In genomic region chr9:127586096-127586495, GRCh38 we compare ENCODE assay signal across 15 cellular contexts. TPM values are rescaled to one million over a fixed set of nuclear protein-coding genes. Genes with fewer than 3 reads are reported as not detected.
A peak's percentile ranks its signal among the peaks of the same experiment; 100 is the strongest.
DNase-seq lines count a peak whose midpoint lies in the region; ATAC-seq and TF ChIP-seq lines count a peak whose summit lies in the region.
"Had no signal": no experiment of that assay in that cellular context is flagged by ENCODE, and none has a peak within 500 bp of the region (broad histone marks: within the 10 kb centered on the region; RNA-seq: fewer than 3 reads in every experiment).

No MANE protein-coding gene starts in this region.

- H3K9me3 ChIP-seq in Panc1 (ENCODE audit: control insufficient read depth, insufficient read depth, low read depth, low read length) (no peaks in the 10 kb centered on the region), esophagus (ENCODE audit: control insufficient read depth in 2 of 2, insufficient read depth in 1 of 2, low read depth in 1 of 2, low read length in 1 of 2) (no peaks in the 10 kb centered on the region), psoas muscle (no peaks in the 10 kb centered on the region)
- H3K9me3 ChIP-seq: breast epithelium, Caco-2, prostate gland had no signal

- H3K27ac ChIP-seq in GM23338 (ENCODE audit: low read depth) (no peak overlapping the region), Panc1 (ENCODE audit: low read length) (0 out of 2 replicates have a peak overlapping the region, but pooled peaks have one; percentile 36), esophagus (ENCODE audit: low read depth in 2 of 2, low read length in 1 of 2) (peak overlapping the region; percentile 3 to 45), psoas muscle (no peak overlapping the region)
- H3K27ac ChIP-seq: breast epithelium had no signal

- DNase-seq in GM23338 (ENCODE audit: low spot score) (no peak), Panc1 (ENCODE audit: low read depth, low spot score) (no peak), psoas muscle (no peak), pons (ENCODE audit: low spot score) (no peak)
- DNase-seq in stimulated activated naive CD4-positive, alpha-beta T cell treated with Interleukin-2 at 50 U/mL for 16 hours (lab: John Stamatoyannopoulos, UW): no peak
- DNase-seq: foreskin melanocyte had no signal

- CTCF ChIA-PET in Panc1 (lab: Charles Lee): interaction anchor here (0.7 to 1.0 kb wide), 3 partner anchors 28 to 130 kb away, joined by 3 to 4 read pairs (median 4); no protein-coding TSS in a partner anchor

- H3K27me3 Mint-ChIP-seq in GM23338 (ENCODE audit: insufficient read depth, low read depth, poor library complexity): peaks cover 15% of the 10 kb centered on the region

- in situ Hi-C loops in Panc1 (cut with HindIII; ENCODE audit: low pct_unique_long_range_greater_than_20kb, low sequenced_read_pairs): no loop called here

- H3K36me3 ChIP-seq in GM23338 (ENCODE audit: insufficient read depth): no peaks in the 10 kb centered on the region
- H3K36me3 ChIP-seq in Panc1 (ENCODE audit: control insufficient read depth, insufficient read depth, low read length): no peaks in the 10 kb centered on the region
- no peaks in the 10 kb centered on the region for H3K36me3 ChIP-seq in esophagus (ENCODE audit: control insufficient read depth in 2 of 2, insufficient read depth in 2 of 2, low read length in 1 of 2)
- no peaks in the 10 kb centered on the region for H3K36me3 ChIP-seq in psoas muscle (ENCODE audit: insufficient read depth in 1 of 2, low read depth in 1 of 2)
- H3K36me3 ChIP-seq: breast epithelium, prostate gland had no signal

- WGBS in esophagus, 2 donors: 72 to 74% methylated on average over 14 of the region's 14 CpGs
- 70 to 76% (median 71%) methylated on average over 14 of the region's 14 CpGs for WGBS in psoas muscle, 3 donors

- peaks cover 12% of the 10 kb centered on the region for H3K4me1 Mint-ChIP-seq in GM23338

- no peak overlapping the region for H3K4me2 ChIP-seq in GM23338

- H3K36me3 Mint-ChIP-seq in GM23338 (ENCODE audit: low read depth): no peaks in the 10 kb centered on the region
- H3K36me3 Mint-ChIP-seq: activated CD4-positive, alpha-beta memory T cell treated with anti-CD3 and anti-CD28 coated beads for 36 hours; activated naive CD4-positive, alpha-beta T cell treated with anti-CD3 and anti-CD28 coated beads, Interleukin-2, amount 50 U/mL, for 72 hours had no signal

- intact Hi-C loops in Panc1 (cut with micrococcal nuclease; ENCODE audit: unreplicated experiment) (loop anchor here (5.0 to 10.0 kb wide), 2 partner anchors 84 to 149 kb away; partner anchors contain the start of gene TOR2A), psoas muscle (cut with DNase I) (loop anchor here in 1 of 2 donors (1.0 kb wide), 1 partner anchor 82 kb away; no protein-coding TSS in a partner anchor)

- H3K79me2 ChIP-seq in GM23338 (replicated peaks; ENCODE audit: insufficient read depth): no peaks in the 10 kb centered on the region

- no peaks in the 10 kb centered on the region for H3K27me3 ChIP-seq in GM23338 (ENCODE audit: insufficient read depth)
- no peaks in the 10 kb centered on the region for H3K27me3 ChIP-seq in Panc1 (ENCODE audit: control insufficient read depth, insufficient read depth, low read length)
- no peaks in the 10 kb centered on the region for H3K27me3 ChIP-seq in esophagus (ENCODE audit: control insufficient read depth in 1 of 2, insufficient read depth in 2 of 2, low read length in 2 of 2)
- H3K27me3 ChIP-seq in psoas muscle (ENCODE audit: insufficient read depth in 3 of 3, low read length in 2 of 3): no peaks in the 10 kb centered on the region
- H3K27me3 ChIP-seq: breast epithelium had no signal

- no peak overlapping the region for H2AFZ ChIP-seq in GM23338

- no peaks in the 10 kb centered on the region for H4K20me1 ChIP-seq in GM23338 (replicated peaks; ENCODE audit: insufficient read depth)

- ATAC-seq in GM23338 (peak; percentile 14), Panc1 (peak; percentile 43), psoas muscle (peak in 3 of 4 donors; percentile 8 to 18 (median 13)), GM19395 (IDR thresholded peaks at IDR 0.05; ENCODE audit: unreplicated experiment) (no peak)

- H3K9me2 ChIP-seq in GM23338 (ENCODE audit: insufficient read depth): no peaks in the 10 kb centered on the region

- H3K4me3 ChIP-seq in GM23338 (no peak overlapping the region), Panc1 (ENCODE audit: low read depth in 2 of 2, low read length in 2 of 2) (no peak overlapping the region), esophagus (ENCODE audit: low read depth in 1 of 2, low read length in 2 of 2) (no peak overlapping the region), psoas muscle (no peak overlapping the region)
- H3K4me3 ChIP-seq: breast epithelium, prostate gland had no signal

- H3F3A ChIP-seq in GM23338 (replicated peaks; ENCODE audit: low read depth): no peaks in the 10 kb centered on the region

- 0 out of 2 replicates have a peak overlapping the region, but pooled peaks have one; percentile 9 for H3K27ac Mint-ChIP-seq in GM23338
- H3K27ac Mint-ChIP-seq: activated CD4-positive, alpha-beta memory T cell treated with anti-CD3 and anti-CD28 coated beads for 36 hours; activated T-cell treated with anti-CD3 and anti-CD28 coated beads, Interleukin-2, amount 50 U/mL, for 72 hours; nephron had no signal

- H3K4me1 ChIP-seq in GM23338 (ENCODE audit: insufficient read depth) (no peaks in the 10 kb centered on the region; the same call in 1 of the 2 replicates), Panc1 (ENCODE audit: control insufficient read depth, insufficient read depth, low read length) (peaks cover 5% of the 10 kb centered on the region; the same call in 1 of the 2 replicates), esophagus (ENCODE audit: control insufficient read depth in 2 of 2, insufficient read depth in 2 of 2, low read length in 1 of 2) (peaks cover 0 to 5% of the 10 kb centered on the region in 2 donors), psoas muscle (no peaks in the 10 kb centered on the region)
- H3K4me1 ChIP-seq: breast epithelium had no signal

- BruUV-seq in Panc1 (replicated peaks; lab: Mats Ljungman, UMichigan): no TSS peak

- TF ChIP-seq CTCF in GM23338 (conservative IDR thresholded peaks at IDR 0.05; ENCODE audit: low read depth in 2 of 2): no peak
- no peak for TF ChIP-seq CTCF in Panc1 (IDR thresholded peaks at IDR 0.05)
- TF ChIP-seq CTCF in psoas muscle (IDR thresholded peaks at IDR 0.05): no peak

- POLR2A ChIA-PET in Panc1 (lab: Charles Lee): no interaction called here

- H3K9me3 Mint-ChIP-seq in GM23338: no peaks in the 10 kb centered on the region
- H3K9me3 Mint-ChIP-seq: activated CD4-positive, alpha-beta memory T cell treated with anti-CD3 and anti-CD28 coated beads for 36 hours; activated naive CD4-positive, alpha-beta T cell treated with anti-CD3 and anti-CD28 coated beads, Interleukin-2, amount 50 U/mL, for 72 hours; activated T-cell treated with anti-CD3 and anti-CD28 coated beads, Interleukin-2, amount 50 U/mL, for 72 hours; nephron had no signal

- no peak overlapping the region for H3K4me3 Mint-ChIP-seq in GM23338
- H3K4me3 Mint-ChIP-seq: activated CD4-positive, alpha-beta memory T cell treated with anti-CD3 and anti-CD28 coated beads for 36 hours; activated T-cell treated with anti-CD3 and anti-CD28 coated beads, Interleukin-2, amount 50 U/mL, for 72 hours; nephron had no signal

TF ChIP-seq in GM23338, 12 proteins besides CTCF, POLR2A, EP300 and RAD21 (continues in another document):
- TF ChIP-seq ZNF331 (CRISPR knock-in tag; IDR thresholded peaks at IDR 0.05; ENCODE audit: low read depth): no peak
- no peak for TF ChIP-seq POLR2AphosphoS5 (IDR thresholded peaks at IDR 0.05; ENCODE audit: low read depth)
- no peak for TF ChIP-seq REST (IDR thresholded peaks at IDR 0.05; ENCODE audit: unreplicated experiment)
- no peak for TF ChIP-seq EZH2 (IDR thresholded peaks at IDR 0.05; ENCODE audit: low read depth, unreplicated experiment)
- TF ChIP-seq STAT1 (IDR thresholded peaks at IDR 0.05; ENCODE audit: unreplicated experiment): no peak
- TF ChIP-seq ETS1 (IDR thresholded peaks at IDR 0.05): 0 out of 2 replicates have a peak, but pooled peaks have one; percentile 10

RNA-seq across cellular contexts. Expression of gene STXBP1, which starts 26.0 kb away (rescaled TPM):
- 48.6 and 76.4 TPM in 2 replicates for total RNA-seq in GM23338 (2014; rRNA removed; shearing (Covaris generic))
- polyA plus RNA-seq in GM23338 (2016; fragmentation: Nextera tagmentation; extraction: Ambion mirVana) (45.8 and 50.4 TPM in 2 replicates), esophagus (1 to 10 TPM; 4.7 to 7.1 TPM), psoas muscle (1 to 10 TPM; 2.8 to 6.7 (median 3.2) TPM)
- total RNA-seq in Panc1 (2021; ENCODE audit: unreplicated experiment) (67.5 TPM), psoas muscle (10 to 100 TPM in 2 of 4 donors, 1 to 10 TPM in 2; 6.1 to 12.3 (median 8.9) TPM)
- 62.5 TPM for polyA plus RNA-seq in Panc1 (2012; ENCODE audit: insufficient read length)

Comparison
In these comparisons a context has a peak if more than half of its experiments do, and no peak if none do; other contexts are left out.
1. H3K27ac ChIP-seq: peak in Panc1 (single experiment) and esophagus (2 of 2); none in GM23338 (single experiment) and psoas muscle (single experiment).